In the genomic region with DNA sequence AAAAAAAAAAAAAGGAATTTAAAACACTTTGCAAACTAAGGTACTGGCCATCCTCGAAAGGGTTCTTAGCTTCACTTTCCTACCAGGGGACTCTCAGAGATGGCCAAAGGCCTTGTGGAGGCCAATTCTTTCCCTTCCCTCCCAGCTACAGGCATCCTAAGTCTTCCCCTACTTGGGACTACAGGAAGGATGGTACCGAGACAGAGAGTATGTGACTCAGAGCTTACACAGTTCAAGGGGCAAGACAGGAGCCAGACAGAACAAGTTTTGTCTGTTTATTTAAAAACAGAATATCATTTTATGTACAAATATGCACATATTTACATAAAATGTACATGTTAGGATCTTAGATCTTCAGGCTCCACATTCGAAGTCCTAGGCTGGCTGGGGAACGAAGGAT, we compare ENCODE assay signal across 19 cellular contexts. TPM values are rescaled to one million over a fixed set of nuclear protein-coding genes. Genes with fewer than 3 reads are reported as not detected.
DNase-seq lines count a peak whose midpoint lies in the region; ATAC-seq and TF ChIP-seq lines count a peak whose summit lies in the region.
"Had no signal": no experiment of that assay in that cellular context is flagged by ENCODE, and none has a peak within 500 bp of the region (broad histone marks: within the 10 kb centered on the region; RNA-seq: fewer than 3 reads in every experiment).

No MANE protein-coding gene starts in this region.

- H3K36me3 Mint-ChIP-seq in CD14-positive monocyte, result peaks cover 6 to 22% of the 10 kb centered on the region in 2 donors
- peaks cover 30% of the 10 kb centered on the region for H3K36me3 Mint-ChIP-seq in activated CD8-positive, alpha-beta T cell treated with anti-CD3 and anti-CD28 coated beads for 36 hours (ENCODE audit: low read depth)
- peaks cover 13% of the 10 kb centered on the region for H3K36me3 Mint-ChIP-seq in memory B cell
- H3K36me3 Mint-ChIP-seq in HFFc6 (ENCODE audit: low read depth), result no peaks in the 10 kb centered on the region

- H3K9me3 Mint-ChIP-seq in CD14-positive monocyte (peaks cover 0 to 2% (median 0%) of the 10 kb centered on the region in 7 donors), memory B cell (no peaks in the 10 kb centered on the region), HFFc6 (no peaks in the 10 kb centered on the region)
- H3K9me3 Mint-ChIP-seq in activated CD8-positive, alpha-beta T cell treated with anti-CD3 and anti-CD28 coated beads for 36 hours, result no peaks in the 10 kb centered on the region
- H3K9me3 Mint-ChIP-seq: nephron had no signal

- H3K4me3 Mint-ChIP-seq in CD14-positive monocyte (no peak overlapping the region), memory B cell (no peak overlapping the region), HFFc6 (no peak overlapping the region)
- H3K4me3 Mint-ChIP-seq in activated CD8-positive, alpha-beta T cell treated with anti-CD3 and anti-CD28 coated beads for 36 hours, result no peak overlapping the region
- H3K4me3 Mint-ChIP-seq: nephron had no signal

- CTCF ChIA-PET in activated CD8-positive, alpha-beta T cell treated with anti-CD3 and anti-CD28 coated beads for 36 hours (lab: Charles Lee), result interaction anchor here (0.7 to 11.1 kb wide), 17 partner anchors 11 to 422 kb away, joined by 3 to 200 read pairs (median 4); a partner anchor contains a TSS

- no peak for ATAC-seq in activated CD8-positive, alpha-beta T cell treated with anti-CD3 and anti-CD28 coated beads for 36 hours
- ATAC-seq in memory B cell (ENCODE audit: low read depth) (no peak), GM21526 (IDR thresholded peaks at IDR 0.05; ENCODE audit: low FRiP score, unreplicated experiment) (no peak), HG03159 (IDR thresholded peaks at IDR 0.05; ENCODE audit: unreplicated experiment) (no peak)
- ATAC-seq: gastroesophageal sphincter, K562, PC-3 had no signal

- intact Hi-C loops in CD14-positive monocyte (cut with micrococcal nuclease), result loop anchor here in 1 of 2 donors (2.0 to 5.0 kb wide), 2 partner anchors 26 to 62 kb away; a partner anchor contains a TSS
- intact Hi-C loops in activated CD8-positive, alpha-beta T cell treated with anti-CD3 and anti-CD28 coated beads for 36 hours (cut with micrococcal nuclease), result no loop called here

- POLR2A ChIA-PET in activated CD8-positive, alpha-beta T cell treated with anti-CD3 and anti-CD28 coated beads for 36 hours (lab: Charles Lee), result interaction anchor here (0.7 to 7.6 kb wide), 8 partner anchors 9 to 84 kb away, joined by 3 to 99 read pairs (median 8); a partner anchor contains a TSS

- DNase-seq in CD14-positive monocyte (ENCODE audit: low spot score) (no peak), HCEC 1CT (peak; percentile 15), memory B cell (ENCODE audit: low spot score in 2 of 2) (no peak), HFFc6 (no peak), GF-D8 (lab: John Stamatoyannopoulos, UW) (no peak)
- DNase-seq in activated CD8-positive, alpha-beta T cell treated with anti-CD3 and anti-CD28 coated beads for 36 hours, result no peak
- DNase-seq: AML-193; DMS53; NCI-H1417; PC-3; stimulated activated CD4-positive, alpha-beta T cell treated with anti-CD3 and anti-CD28 coated beads, Interleukin-1b, Interleukin-23, amount 100 ng/mL, for 48 hours had no signal

- H3K27me3 Mint-ChIP-seq in CD14-positive monocyte (ENCODE audit: low read depth in 3 of 3), result peaks cover 0 to 2% (median 1%) of the 10 kb centered on the region in 3 donors
- no peaks in the 10 kb centered on the region for H3K27me3 Mint-ChIP-seq in activated CD8-positive, alpha-beta T cell treated with anti-CD3 and anti-CD28 coated beads for 36 hours
- no peaks in the 10 kb centered on the region for H3K27me3 Mint-ChIP-seq in memory B cell
- H3K27me3 Mint-ChIP-seq in HFFc6 (ENCODE audit: insufficient read depth), result peaks cover 3% of the 10 kb centered on the region

- TF ChIP-seq CTCF in CD14-positive monocyte (IDR thresholded peaks at IDR 0.05) (no peak), HFFc6 (IDR thresholded peaks at IDR 0.05) (no peak)
- no peak for TF ChIP-seq CTCF in activated CD8-positive, alpha-beta T cell treated with anti-CD3 and anti-CD28 coated beads for 36 hours (IDR thresholded peaks at IDR 0.05)

- H3K27ac Mint-ChIP-seq in CD14-positive monocyte (peak overlapping the region; percentile 98 to 100 (median 99)), memory B cell (peak overlapping the region; percentile 95), HFFc6 (no peak overlapping the region)
- H3K27ac Mint-ChIP-seq in activated CD8-positive, alpha-beta T cell treated with anti-CD3 and anti-CD28 coated beads for 36 hours, result peak overlapping the region; percentile 98
- H3K27ac Mint-ChIP-seq: nephron had no signal

- H3K4me1 Mint-ChIP-seq in CD14-positive monocyte (peaks cover 52% of the 10 kb centered on the region), memory B cell (peaks cover 43% of the 10 kb centered on the region), HFFc6 (ENCODE audit: low read depth) (peaks cover 5% of the 10 kb centered on the region; the same call in 1 of the 2 replicates)
- peaks cover 40% of the 10 kb centered on the region for H3K4me1 Mint-ChIP-seq in activated CD8-positive, alpha-beta T cell treated with anti-CD3 and anti-CD28 coated beads for 36 hours (ENCODE audit: low read depth)
- H3K4me1 Mint-ChIP-seq: nephron had no signal

RNA-seq across cellular contexts. Expression of a gene that starts 1.0 kb away (rescaled TPM):
- polyA plus RNA-seq in CD14-positive monocyte, result 100 to 1,000 TPM; 101 to 140 TPM
- total RNA-seq in activated CD8-positive, alpha-beta T cell treated with anti-CD3 and anti-CD28 coated beads for 36 hours, result 100 to 1,000 TPM; 174 to 175 TPM
- total RNA-seq in HFFc6 (2021; fragmentation: NEBNext Ultra II Directional; extraction: Animal tissue kit (Norgen Biotek cat#: 25700)), result not detected
- total RNA-seq: chondrocyte had no signal

RNA-seq across cellular contexts. Expression of a gene that starts 18.6 kb away (rescaled TPM):
- polyA plus RNA-seq in CD14-positive monocyte, result under 1 TPM in 1 of 2 donors, not detected in 1; 0.07 TPM
- not detected for total RNA-seq in activated CD8-positive, alpha-beta T cell treated with anti-CD3 and anti-CD28 coated beads for 36 hours
- total RNA-seq in HFFc6 (2021; fragmentation: NEBNext Ultra II Directional; extraction: Animal tissue kit (Norgen Biotek cat#: 25700)), result under 1 TPM in 2 of 6 experiments, not detected in 4; 0.09 to 0.14 TPM
- total RNA-seq: K562, liver, temporal lobe had no signal

RNA-seq across cellular contexts. Expression of a gene that starts 25.0 kb away (rescaled TPM):
- polyA plus RNA-seq in CD14-positive monocyte, result 10 to 100 TPM in 1 of 2 donors, 1 to 10 TPM in 1; 6.3 to 25.5 TPM
- 10 to 100 TPM; 50.0 to 52.1 TPM for total RNA-seq in activated CD8-positive, alpha-beta T cell treated with anti-CD3 and anti-CD28 coated beads for 36 hours
- 10 to 100 TPM; 31.2 to 38.0 (median 33.4) TPM for total RNA-seq in HFFc6 (2021; fragmentation: NEBNext Ultra II Directional; extraction: Animal tissue kit (Norgen Biotek cat#: 25700))

RNA-seq across cellular contexts. Expression of a gene that starts 27.4 kb away (rescaled TPM):
- not detected for polyA plus RNA-seq in CD14-positive monocyte
- under 1 TPM in 1 of 2 experiments, not detected in 1; 0.43 TPM for total RNA-seq in activated CD8-positive, alpha-beta T cell treated with anti-CD3 and anti-CD28 coated beads for 36 hours
- total RNA-seq in HFFc6 (2021; fragmentation: NEBNext Ultra II Directional; extraction: Animal tissue kit (Norgen Biotek cat#: 25700)), result 1 to 10 TPM; 1.3 to 2.7 (median 2.1) TPM
- total RNA-seq: K562 had no signal
- polyA plus RNA-seq: K562 had no signal

RNA-seq across cellular contexts. Expression of a gene that starts 32.0 kb away (rescaled TPM):
- 10 to 100 TPM; 11.8 to 20.3 TPM for polyA plus RNA-seq in CD14-positive monocyte
- total RNA-seq in activated CD8-positive, alpha-beta T cell treated with anti-CD3 and anti-CD28 coated beads for 36 hours, result 10 to 100 TPM; 70.8 to 78.7 TPM
- not detected for total RNA-seq in HFFc6 (2021; fragmentation: NEBNext Ultra II Directional; extraction: Animal tissue kit (Norgen Biotek cat#: 25700))
- total RNA-seq: chondrocyte had no signal

Comparison
In these comparisons a context has a peak if more than half of its experiments do, and no peak if none do; other contexts are left out.
1. RNA of a gene that starts 1.0 kb away (total RNA-seq): 174 to 175 TPM in activated CD8-positive, alpha-beta T cell treated with anti-CD3 and anti-CD28 coated beads for 36 hours; not detected in HFFc6; every median in the first group is over 100 times any median in the second.